Comparison of ENCODE assay signal across 8 cellular contexts in the genomic region with DNA sequence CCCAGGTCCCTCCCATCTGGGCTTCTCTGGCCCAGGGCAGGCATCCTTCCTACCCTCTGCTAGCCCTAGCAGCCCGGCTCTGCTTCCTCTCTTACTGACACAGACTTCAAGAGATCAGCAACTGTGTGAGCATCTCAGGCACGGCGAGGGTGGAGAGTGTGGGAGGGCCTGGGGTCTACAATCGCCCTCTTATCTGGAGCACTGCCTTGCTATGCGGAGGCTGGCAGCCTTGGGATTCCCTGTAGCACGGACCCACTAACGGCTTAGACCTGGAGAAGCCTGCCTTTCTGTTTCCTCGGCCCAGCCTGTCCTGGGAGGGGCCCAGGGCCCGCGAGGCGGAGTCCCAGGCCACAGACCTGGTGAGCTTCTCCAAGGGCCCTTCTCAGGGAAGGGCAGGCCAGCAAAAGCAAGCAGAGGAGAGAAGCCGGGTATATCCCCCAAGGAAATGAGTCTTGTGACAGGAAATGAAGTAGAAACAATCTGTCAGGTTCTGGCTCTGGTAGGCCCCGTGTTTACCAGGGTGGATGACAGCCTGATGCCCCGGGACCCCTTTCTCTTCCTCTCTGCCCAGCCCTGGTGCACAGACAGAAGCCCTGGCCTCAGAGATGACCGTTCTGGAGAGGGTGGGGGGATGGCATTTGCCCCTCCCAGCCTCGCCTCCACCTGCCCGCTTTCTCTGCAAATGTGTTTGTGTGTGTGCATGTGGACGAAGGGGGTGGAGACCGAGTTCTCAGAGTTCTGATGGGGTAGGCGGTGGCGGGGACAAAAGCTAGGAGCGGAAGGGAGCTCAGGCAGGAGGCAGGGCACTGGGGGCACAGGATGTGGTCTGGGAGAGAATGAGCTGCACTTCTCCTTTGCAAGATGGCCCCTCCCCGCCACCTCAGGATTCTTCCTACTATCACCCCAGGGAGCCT. TPM values are rescaled to one million over a fixed set of nuclear protein-coding genes. Genes with fewer than 3 reads are reported as not detected.
A peak's percentile ranks its signal among the peaks of the same experiment; 100 is the strongest.
DNase-seq lines count a peak whose midpoint lies in the region; ATAC-seq and TF ChIP-seq lines count a peak whose summit lies in the region.

No MANE protein-coding gene starts in this region.

- H3K4me1 ChIP-seq in ovary (ENCODE audit: insufficient read depth), result peaks cover 14% of the 10 kb centered on the region

- H3K9me3 ChIP-seq in ovary (no peaks in the 10 kb centered on the region), MG63 (no peaks in the 10 kb centered on the region)

- peaks cover 0 to 2% (median 1%) of the 10 kb centered on the region in 3 donors for H3K27me3 Mint-ChIP-seq in CD14-positive monocyte (ENCODE audit: low read depth in 3 of 3)

- peak overlapping the region; percentile 93 to 99 for H3K4me3 Mint-ChIP-seq in CD14-positive monocyte

- H3K4me1 Mint-ChIP-seq in CD14-positive monocyte, result peaks cover 41% of the 10 kb centered on the region

- intact Hi-C loops in CD14-positive monocyte (cut with micrococcal nuclease), result loop anchor here in 1 of 2 donors (10.0 kb wide), 1 partner anchor 661 kb away; a partner anchor contains a TSS
- intact Hi-C loops in ovary (cut with DNase I), result loop anchor here in 1 of 4 donors (5.0 to 10.0 kb wide), 2 partner anchors 99 to 271 kb away; a partner anchor contains a TSS

- TF ChIP-seq POLR2A in ovary (IDR thresholded peaks at IDR 0.05), result no peak

- H3K27me3 ChIP-seq in ovary (no peaks in the 10 kb centered on the region), MG63 (no peaks in the 10 kb centered on the region)

- H3K36me3 ChIP-seq in ovary, result no peaks in the 10 kb centered on the region
- H3K36me3 ChIP-seq in MG63, result no peaks in the 10 kb centered on the region

- DNase-seq in CD14-positive monocyte (ENCODE audit: low spot score) (peak; percentile 74), MV-4-11 (lab: John Stamatoyannopoulos, UW) (peak; percentile 94), activated T-cell treated with anti-CD3 and anti-CD28 coated beads for 24 hours (ENCODE audit: low read depth) (peak; percentile 60), fibroblast of mammary gland (ENCODE audit: low read depth) (peak; percentile 51), ovary (peak in 3 of 5 donors; percentile 41 to 66 (median 51)), MG63 (no peak), dedifferentiated amniotic fluid mesenchymal stem cell (ENCODE audit: extremely low spot score) (no peak)

- TF ChIP-seq EP300 in ovary (IDR thresholded peaks at IDR 0.05), result no peak

- H3K4me3 ChIP-seq in fibroblast of mammary gland (ENCODE audit: control insufficient read depth, low read depth, low read length) (peak overlapping the region; percentile 27), ovary (no peak overlapping the region), MG63 (no peak overlapping the region)

- H3K9me3 Mint-ChIP-seq in CD14-positive monocyte, result peaks cover 0 to 3% (median 0%) of the 10 kb centered on the region in 7 donors

- H3K27ac ChIP-seq in ovary, result peak overlapping the region; percentile 62 to 86

- ATAC-seq in HG03108 (IDR thresholded peaks at IDR 0.05; ENCODE audit: unreplicated experiment), result no peak

- H3K36me3 Mint-ChIP-seq in CD14-positive monocyte, result peaks cover 5 to 8% of the 10 kb centered on the region in 2 donors

- H3K27ac Mint-ChIP-seq in CD14-positive monocyte, result peak overlapping the region; percentile 93 to 98 (median 98)

- no peak for TF ChIP-seq CTCF in CD14-positive monocyte (IDR thresholded peaks at IDR 0.05)
- TF ChIP-seq CTCF in fibroblast of mammary gland (conservative IDR thresholded peaks at IDR 0.05; ENCODE audit: control insufficient read depth, insufficient read depth, low read depth, low read length), result no peak
- TF ChIP-seq CTCF in ovary (IDR thresholded peaks at IDR 0.05), result no peak

- WGBS in ovary, 3 donors, result 23 to 31% (median 28%) methylated on average over 23 of the region's 23 CpGs

RNA-seq across cellular contexts. Expression of a gene that starts 2.5 kb away (rescaled TPM):
- 100 to 1,000 TPM; 132 to 134 TPM for polyA plus RNA-seq in CD14-positive monocyte
- total RNA-seq in ovary, result 100 to 1,000 TPM in 3 of 7 donors, 10 to 100 TPM in 4; 65.2 to 133 (median 90.6) TPM
- polyA plus RNA-seq in ovary, result 10 to 100 TPM in 1 of 2 donors, 1 to 10 TPM in 1; 3.5 to 50.3 TPM
- total RNA-seq in MG63 (2014; rRNA removed; shearing (Covaris generic); ENCODE audit: low replicate concordance), result 3.8 and 6.3 TPM in 2 replicates

RNA-seq across cellular contexts. Expression of a gene that starts 2.7 kb away (rescaled TPM):
- polyA plus RNA-seq in CD14-positive monocyte, result under 1 TPM; 0.42 to 0.69 TPM
- total RNA-seq in ovary, result 1 to 10 TPM in 3 of 7 donors, under 1 TPM in 4; 0.34 to 2.2 (median 0.84) TPM
- polyA plus RNA-seq in ovary, result under 1 TPM; 0.33 to 0.63 TPM
- 1.0 and 1.2 TPM in 2 replicates for total RNA-seq in MG63 (2014; rRNA removed; shearing (Covaris generic); ENCODE audit: low replicate concordance)

RNA-seq across cellular contexts. Expression of a gene that starts 9.7 kb away (rescaled TPM):
- polyA plus RNA-seq in CD14-positive monocyte (not detected), ovary (1 to 10 TPM in 1 of 2 donors, not detected in 1; 4.0 TPM)
- 10 to 100 TPM in 2 of 7 donors, 1 to 10 TPM in 5; 3.2 to 10.1 (median 7.2) TPM for total RNA-seq in ovary
- not detected in 2 replicates for total RNA-seq in MG63 (2014; rRNA removed; shearing (Covaris generic); ENCODE audit: low replicate concordance)

RNA-seq across cellular contexts. Expression of a gene that starts 18.8 kb away (rescaled TPM):
- under 1 TPM; 0.18 to 0.58 TPM for polyA plus RNA-seq in CD14-positive monocyte
- 100 to 1,000 TPM in 3 of 7 donors, 10 to 100 TPM in 4; 24.3 to 185 (median 67.5) TPM for total RNA-seq in ovary
- 10 to 100 TPM; 42.4 to 56.2 TPM for polyA plus RNA-seq in ovary
- 53.5 and 1,171 TPM in 2 replicates for total RNA-seq in MG63 (2014; rRNA removed; shearing (Covaris generic); ENCODE audit: low replicate concordance)

RNA-seq across cellular contexts. Expression of a gene that starts 29.0 kb away (rescaled TPM):
- polyA plus RNA-seq in CD14-positive monocyte, result 10 to 100 TPM; 12.7 to 13.3 TPM
- 10 to 100 TPM in 6 of 7 donors, 1 to 10 TPM in 1; 9.4 to 27.7 (median 24.7) TPM for total RNA-seq in ovary
- polyA plus RNA-seq in ovary, result 10 to 100 TPM in 1 of 2 donors, 1 to 10 TPM in 1; 9.2 to 24.4 TPM
- total RNA-seq in MG63 (2014; rRNA removed; shearing (Covaris generic); ENCODE audit: low replicate concordance), result 1.8 and 5.9 TPM in 2 replicates

Comparison
In these comparisons a context has a peak if more than half of its experiments do, and no peak if none do; other contexts are left out.
1. DNase-seq: peak in CD14-positive monocyte (single experiment), MV-4-11 (single experiment), activated T-cell treated with anti-CD3 and anti-CD28 coated beads for 24 hours (single experiment), fibroblast of mammary gland (single experiment) and ovary (3 of 5); none in MG63 (single experiment) and dedifferentiated amniotic fluid mesenchymal stem cell (single experiment).